Comparison of ENCODE assay signal across 8 cellular contexts in genomic region chr13:112873851-112874750, GRCh38.
DNase-seq lines count a peak whose midpoint lies in the region; TF ChIP-seq lines count a peak whose summit lies in the region.

No MANE protein-coding gene starts in this region.

- no peak overlapping the region for H3K9ac ChIP-seq in KMS-11
- H3K9ac ChIP-seq in skeletal muscle satellite cell (ENCODE audit: low read depth, low read length), result no peak overlapping the region

- H3K79me2 ChIP-seq in KMS-11 (ENCODE audit: insufficient read depth, low read depth), result no peaks in the 10 kb centered on the region

- no peak overlapping the region for H3K27ac ChIP-seq in KMS-11
- H3K27ac ChIP-seq in adrenal gland, result peak overlapping the region in 1 of 5 donors; percentile 38

- in situ Hi-C loops in SK-MEL-5 (cut with HindIII; ENCODE audit: low pct_unique_long_range_greater_than_20kb, low sequenced_read_pairs), result no loop called here

- H3K27me3 ChIP-seq in KMS-11 (ENCODE audit: insufficient read depth, low read depth), result no peaks in the 10 kb centered on the region
- no peaks in the 10 kb centered on the region for H3K27me3 ChIP-seq in adrenal gland
- no peaks in the 10 kb centered on the region for H3K27me3 ChIP-seq in skeletal muscle satellite cell (ENCODE audit: control insufficient read depth, insufficient read depth, low read length)

- H3K4me1 ChIP-seq in KMS-11 (ENCODE audit: low read depth, poor library complexity, severe bottlenecking) (peaks cover 41% of the 10 kb centered on the region), adrenal gland (replicated peaks in 1 of 2) (peaks cover 0 to 5% of the 10 kb centered on the region in 2 donors), skeletal muscle satellite cell (ENCODE audit: control insufficient read depth, insufficient read depth, low read length) (no peaks in the 10 kb centered on the region)

- no peaks in the 10 kb centered on the region for H3K9me3 ChIP-seq in adrenal gland (replicated peaks in 1 of 3)
- no peaks in the 10 kb centered on the region for H3K9me3 ChIP-seq in skeletal muscle satellite cell (replicated peaks; ENCODE audit: low read length)

- H3K36me3 ChIP-seq in KMS-11 (ENCODE audit: insufficient read depth), result no peaks in the 10 kb centered on the region
- peaks cover 0 to 15% of the 10 kb centered on the region in 2 donors for H3K36me3 ChIP-seq in adrenal gland (replicated peaks in 1 of 2)
- no peaks in the 10 kb centered on the region for H3K36me3 ChIP-seq in skeletal muscle satellite cell (ENCODE audit: insufficient read depth, low read length)

- no peaks in the 10 kb centered on the region for H4K20me1 ChIP-seq in KMS-11 (ENCODE audit: insufficient read depth)

- intact Hi-C loops in adrenal gland (cut with DNase I), result loop anchor here (2.0 to 5.0 kb wide), 2 partner anchors 233 to 237 kb away; no protein-coding TSS in a partner anchor

- H3K4me3 ChIP-seq in KMS-11 (IDR thresholded peaks at IDR 0.05; ENCODE audit: insufficient read depth, low read depth, low read length), result no peak overlapping the region
- no peak overlapping the region for H3K4me3 ChIP-seq in adrenal gland
- no peak overlapping the region for H3K4me3 ChIP-seq in skeletal muscle satellite cell (ENCODE audit: low read length)

- no peak for TF ChIP-seq POLR2A in adrenal gland (IDR thresholded peaks at IDR 0.05)

- TF ChIP-seq CTCF in GM12873 (IDR thresholded peaks at IDR 0.05; ENCODE audit: insufficient read depth, low read depth, low read length, missing control alignments), result peak; percentile 96
- TF ChIP-seq CTCF in KMS-11 (conservative IDR thresholded peaks at IDR 0.05; ENCODE audit: low read depth, low read length), result peak; percentile 77
- peak; percentile 90 to 95 (median 94) for TF ChIP-seq CTCF in adrenal gland (IDR thresholded peaks at IDR 0.05)

- WGBS in adrenal gland, 4 donors, result 53 to 69% (median 58%) methylated on average over 16 to 40 of the region's 40 CpGs

- no peak overlapping the region for H3K4me2 ChIP-seq in KMS-11
- peak overlapping the region; percentile 51 for H3K4me2 ChIP-seq in skeletal muscle satellite cell (ENCODE audit: low read length)

- no peak overlapping the region for H2AFZ ChIP-seq in KMS-11 (ENCODE audit: low read depth)

- DNase-seq in H4 (ENCODE audit: low spot score) (peak; percentile 21), SK-MEL-5 (ENCODE audit: low read depth, low spot score) (peak; percentile 82), adrenal gland (peak; percentile 64 to 90 (median 81)), hepatic stellate cell (ENCODE audit: low spot score) (peak; percentile 88), cortex of kidney (lab: John Stamatoyannopoulos, UW) (no peak)
